2 cellular contexts compared by ENCODE assay signal in genomic region chr1:56073614-56074356, GRCh38.
A peak's percentile ranks its signal among the peaks of the same experiment; 100 is the strongest.
TF ChIP-seq lines count a peak whose summit lies in the region.

No MANE protein-coding gene starts in this region.

TF ChIP-seq in liver, 16 proteins besides CTCF, POLR2A, EP300 and RAD21 (continued from another document):
- TF ChIP-seq REST (IDR thresholded peaks at IDR 0.05) (peak; percentile 58), ATF3 (IDR thresholded peaks at IDR 0.05) (no peak), MAX (IDR thresholded peaks at IDR 0.05) (no peak), TAF1 (conservative IDR thresholded peaks at IDR 0.05) (no peak), ZBTB33 (IDR thresholded peaks at IDR 0.05) (no peak), FOXA1 (IDR thresholded peaks at IDR 0.05) (no peak), RXRA (IDR thresholded peaks at IDR 0.05) (peak in 1 of 2 donors; percentile 8)
TF ChIP-seq in liver: peak in this region for 4.

TF ChIP-seq in HepG2, 621 proteins besides CTCF, POLR2A, EP300 and RAD21 (continued from another document):
- TF ChIP-seq PATZ1 (CRISPR knock-in tag; IDR thresholded peaks at IDR 0.05) (no peak), JUND (CRISPR knock-in tag; IDR thresholded peaks at IDR 0.05) (no peak), ESRRA (CRISPR knock-in tag; IDR thresholded peaks at IDR 0.05; ENCODE audit: low read depth) (no peak)
TF ChIP-seq in HepG2: peak in this region for 0.
